In the genomic region with DNA sequence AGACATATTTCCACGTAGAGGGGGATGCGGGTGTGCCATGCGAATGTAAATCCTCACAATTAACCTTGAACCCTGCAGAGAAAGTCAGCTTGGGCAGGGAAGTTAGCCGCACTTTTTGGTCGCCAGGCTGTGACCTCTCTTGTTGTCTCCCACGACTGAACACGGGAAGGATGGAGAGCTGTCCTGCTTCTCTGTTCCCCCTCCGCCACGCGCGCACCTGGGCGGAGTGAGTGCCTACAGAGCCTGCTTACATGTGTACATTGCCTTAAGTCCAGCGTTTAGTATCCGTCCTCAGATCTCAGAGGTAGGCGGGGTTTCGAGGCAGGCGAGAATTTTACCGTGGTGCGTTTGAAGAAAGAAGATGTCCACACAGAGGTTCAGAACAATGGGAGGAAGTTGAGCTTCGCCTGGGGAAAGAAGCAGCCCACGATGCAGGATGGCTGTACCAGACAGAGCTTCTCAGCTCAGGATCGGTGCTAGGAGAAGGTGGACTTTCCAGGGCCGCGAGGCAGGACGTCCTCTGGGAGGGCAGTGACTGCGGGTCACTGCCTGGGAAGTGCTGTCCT, we compare ENCODE assay signal across 1 cellular context.
TF ChIP-seq lines count a peak whose summit lies in the region.

No MANE protein-coding gene starts in this region.

TF ChIP-seq in K562, 482 proteins besides CTCF, POLR2A, EP300 and RAD21 (continued from another document and continues in another):
- TF ChIP-seq, protein P1, sequence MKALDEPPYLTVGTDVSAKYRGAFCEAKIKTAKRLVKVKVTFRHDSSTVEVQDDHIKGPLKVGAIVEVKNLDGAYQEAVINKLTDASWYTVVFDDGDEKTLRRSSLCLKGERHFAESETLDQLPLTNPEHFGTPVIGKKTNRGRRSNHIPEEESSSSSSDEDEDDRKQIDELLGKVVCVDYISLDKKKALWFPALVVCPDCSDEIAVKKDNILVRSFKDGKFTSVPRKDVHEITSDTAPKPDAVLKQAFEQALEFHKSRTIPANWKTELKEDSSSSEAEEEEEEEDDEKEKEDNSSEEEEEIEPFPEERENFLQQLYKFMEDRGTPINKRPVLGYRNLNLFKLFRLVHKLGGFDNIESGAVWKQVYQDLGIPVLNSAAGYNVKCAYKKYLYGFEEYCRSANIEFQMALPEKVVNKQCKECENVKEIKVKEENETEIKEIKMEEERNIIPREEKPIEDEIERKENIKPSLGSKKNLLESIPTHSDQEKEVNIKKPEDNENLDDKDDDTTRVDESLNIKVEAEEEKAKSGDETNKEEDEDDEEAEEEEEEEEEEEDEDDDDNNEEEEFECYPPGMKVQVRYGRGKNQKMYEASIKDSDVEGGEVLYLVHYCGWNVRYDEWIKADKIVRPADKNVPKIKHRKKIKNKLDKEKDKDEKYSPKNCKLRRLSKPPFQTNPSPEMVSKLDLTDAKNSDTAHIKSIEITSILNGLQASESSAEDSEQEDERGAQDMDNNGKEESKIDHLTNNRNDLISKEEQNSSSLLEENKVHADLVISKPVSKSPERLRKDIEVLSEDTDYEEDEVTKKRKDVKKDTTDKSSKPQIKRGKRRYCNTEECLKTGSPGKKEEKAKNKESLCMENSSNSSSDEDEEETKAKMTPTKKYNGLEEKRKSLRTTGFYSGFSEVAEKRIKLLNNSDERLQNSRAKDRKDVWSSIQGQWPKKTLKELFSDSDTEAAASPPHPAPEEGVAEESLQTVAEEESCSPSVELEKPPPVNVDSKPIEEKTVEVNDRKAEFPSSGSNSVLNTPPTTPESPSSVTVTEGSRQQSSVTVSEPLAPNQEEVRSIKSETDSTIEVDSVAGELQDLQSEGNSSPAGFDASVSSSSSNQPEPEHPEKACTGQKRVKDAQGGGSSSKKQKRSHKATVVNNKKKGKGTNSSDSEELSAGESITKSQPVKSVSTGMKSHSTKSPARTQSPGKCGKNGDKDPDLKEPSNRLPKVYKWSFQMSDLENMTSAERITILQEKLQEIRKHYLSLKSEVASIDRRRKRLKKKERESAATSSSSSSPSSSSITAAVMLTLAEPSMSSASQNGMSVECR (CRISPR knock-in tag; IDR thresholded peaks at IDR 0.05): peak; percentile 91
- no peak for TF ChIP-seq GTF2F1 (IDR thresholded peaks at IDR 0.05; ENCODE audit: low read depth, low read length)
- TF ChIP-seq BACH1 (tag; IDR thresholded peaks at IDR 0.05): no peak
- no peak; the same call in 1 of the 2 replicates for TF ChIP-seq ZNF12 (CRISPR knock-in tag; IDR thresholded peaks at IDR 0.05)
- no peak for TF ChIP-seq JUN (IDR thresholded peaks at IDR 0.05; ENCODE audit: borderline replicate concordance, low read depth, low read length)
- no peak for TF ChIP-seq JUN (CRISPR knock-in tag; IDR thresholded peaks at IDR 0.05; ENCODE audit: borderline replicate concordance)
- TF ChIP-seq, protein P2, sequence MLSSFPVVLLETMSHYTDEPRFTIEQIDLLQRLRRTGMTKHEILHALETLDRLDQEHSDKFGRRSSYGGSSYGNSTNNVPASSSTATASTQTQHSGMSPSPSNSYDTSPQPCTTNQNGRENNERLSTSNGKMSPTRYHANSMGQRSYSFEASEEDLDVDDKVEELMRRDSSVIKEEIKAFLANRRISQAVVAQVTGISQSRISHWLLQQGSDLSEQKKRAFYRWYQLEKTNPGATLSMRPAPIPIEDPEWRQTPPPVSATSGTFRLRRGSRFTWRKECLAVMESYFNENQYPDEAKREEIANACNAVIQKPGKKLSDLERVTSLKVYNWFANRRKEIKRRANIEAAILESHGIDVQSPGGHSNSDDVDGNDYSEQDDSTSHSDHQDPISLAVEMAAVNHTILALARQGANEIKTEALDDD (IDR thresholded peaks at IDR 0.05): no peak
- TF ChIP-seq, protein P3, sequence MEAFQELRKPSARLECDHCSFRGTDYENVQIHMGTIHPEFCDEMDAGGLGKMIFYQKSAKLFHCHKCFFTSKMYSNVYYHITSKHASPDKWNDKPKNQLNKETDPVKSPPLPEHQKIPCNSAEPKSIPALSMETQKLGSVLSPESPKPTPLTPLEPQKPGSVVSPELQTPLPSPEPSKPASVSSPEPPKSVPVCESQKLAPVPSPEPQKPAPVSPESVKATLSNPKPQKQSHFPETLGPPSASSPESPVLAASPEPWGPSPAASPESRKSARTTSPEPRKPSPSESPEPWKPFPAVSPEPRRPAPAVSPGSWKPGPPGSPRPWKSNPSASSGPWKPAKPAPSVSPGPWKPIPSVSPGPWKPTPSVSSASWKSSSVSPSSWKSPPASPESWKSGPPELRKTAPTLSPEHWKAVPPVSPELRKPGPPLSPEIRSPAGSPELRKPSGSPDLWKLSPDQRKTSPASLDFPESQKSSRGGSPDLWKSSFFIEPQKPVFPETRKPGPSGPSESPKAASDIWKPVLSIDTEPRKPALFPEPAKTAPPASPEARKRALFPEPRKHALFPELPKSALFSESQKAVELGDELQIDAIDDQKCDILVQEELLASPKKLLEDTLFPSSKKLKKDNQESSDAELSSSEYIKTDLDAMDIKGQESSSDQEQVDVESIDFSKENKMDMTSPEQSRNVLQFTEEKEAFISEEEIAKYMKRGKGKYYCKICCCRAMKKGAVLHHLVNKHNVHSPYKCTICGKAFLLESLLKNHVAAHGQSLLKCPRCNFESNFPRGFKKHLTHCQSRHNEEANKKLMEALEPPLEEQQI (IDR thresholded peaks at IDR 0.05): no peak
- TF ChIP-seq, protein P4, sequence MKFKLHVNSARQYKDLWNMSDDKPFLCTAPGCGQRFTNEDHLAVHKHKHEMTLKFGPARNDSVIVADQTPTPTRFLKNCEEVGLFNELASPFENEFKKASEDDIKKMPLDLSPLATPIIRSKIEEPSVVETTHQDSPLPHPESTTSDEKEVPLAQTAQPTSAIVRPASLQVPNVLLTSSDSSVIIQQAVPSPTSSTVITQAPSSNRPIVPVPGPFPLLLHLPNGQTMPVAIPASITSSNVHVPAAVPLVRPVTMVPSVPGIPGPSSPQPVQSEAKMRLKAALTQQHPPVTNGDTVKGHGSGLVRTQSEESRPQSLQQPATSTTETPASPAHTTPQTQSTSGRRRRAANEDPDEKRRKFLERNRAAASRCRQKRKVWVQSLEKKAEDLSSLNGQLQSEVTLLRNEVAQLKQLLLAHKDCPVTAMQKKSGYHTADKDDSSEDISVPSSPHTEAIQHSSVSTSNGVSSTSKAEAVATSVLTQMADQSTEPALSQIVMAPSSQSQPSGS (CRISPR knock-in tag; IDR thresholded peaks at IDR 0.05): no peak
- TF ChIP-seq ZNF3 (CRISPR knock-in tag; IDR thresholded peaks at IDR 0.05): no peak
- no peak for TF ChIP-seq ZNF764 (CRISPR knock-in tag; IDR thresholded peaks at IDR 0.05; ENCODE audit: low read depth)
- no peak for TF ChIP-seq CREB1 (IDR thresholded peaks at IDR 0.05)
- no peak for TF ChIP-seq CREB1 (CRISPR knock-in tag; IDR thresholded peaks at IDR 0.05)
- TF ChIP-seq ILF3 (IDR thresholded peaks at IDR 0.05; ENCODE audit: borderline replicate concordance): no peak
- no peak for TF ChIP-seq RBFOX2 (IDR thresholded peaks at IDR 0.05; ENCODE audit: low read depth, low read length)
- TF ChIP-seq RFX1 (IDR thresholded peaks at IDR 0.05): no peak
- TF ChIP-seq NELFE (IDR thresholded peaks at IDR 0.05; ENCODE audit: insufficient read depth, insufficient read length): no peak
- no peak for TF ChIP-seq KLF1 (tag; IDR thresholded peaks at IDR 0.05)
- TF ChIP-seq, protein P5, sequence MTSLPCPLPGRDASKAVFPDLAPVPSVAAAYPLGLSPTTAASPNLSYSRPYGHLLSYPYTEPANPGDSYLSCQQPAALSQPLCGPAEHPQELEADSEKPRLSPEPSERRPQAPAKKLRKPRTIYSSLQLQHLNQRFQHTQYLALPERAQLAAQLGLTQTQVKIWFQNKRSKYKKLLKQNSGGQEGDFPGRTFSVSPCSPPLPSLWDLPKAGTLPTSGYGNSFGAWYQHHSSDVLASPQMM (CRISPR knock-in tag; IDR thresholded peaks at IDR 0.05): no peak
- no peak for TF ChIP-seq GATAD2A (IDR thresholded peaks at IDR 0.05)
- TF ChIP-seq, protein P6, sequence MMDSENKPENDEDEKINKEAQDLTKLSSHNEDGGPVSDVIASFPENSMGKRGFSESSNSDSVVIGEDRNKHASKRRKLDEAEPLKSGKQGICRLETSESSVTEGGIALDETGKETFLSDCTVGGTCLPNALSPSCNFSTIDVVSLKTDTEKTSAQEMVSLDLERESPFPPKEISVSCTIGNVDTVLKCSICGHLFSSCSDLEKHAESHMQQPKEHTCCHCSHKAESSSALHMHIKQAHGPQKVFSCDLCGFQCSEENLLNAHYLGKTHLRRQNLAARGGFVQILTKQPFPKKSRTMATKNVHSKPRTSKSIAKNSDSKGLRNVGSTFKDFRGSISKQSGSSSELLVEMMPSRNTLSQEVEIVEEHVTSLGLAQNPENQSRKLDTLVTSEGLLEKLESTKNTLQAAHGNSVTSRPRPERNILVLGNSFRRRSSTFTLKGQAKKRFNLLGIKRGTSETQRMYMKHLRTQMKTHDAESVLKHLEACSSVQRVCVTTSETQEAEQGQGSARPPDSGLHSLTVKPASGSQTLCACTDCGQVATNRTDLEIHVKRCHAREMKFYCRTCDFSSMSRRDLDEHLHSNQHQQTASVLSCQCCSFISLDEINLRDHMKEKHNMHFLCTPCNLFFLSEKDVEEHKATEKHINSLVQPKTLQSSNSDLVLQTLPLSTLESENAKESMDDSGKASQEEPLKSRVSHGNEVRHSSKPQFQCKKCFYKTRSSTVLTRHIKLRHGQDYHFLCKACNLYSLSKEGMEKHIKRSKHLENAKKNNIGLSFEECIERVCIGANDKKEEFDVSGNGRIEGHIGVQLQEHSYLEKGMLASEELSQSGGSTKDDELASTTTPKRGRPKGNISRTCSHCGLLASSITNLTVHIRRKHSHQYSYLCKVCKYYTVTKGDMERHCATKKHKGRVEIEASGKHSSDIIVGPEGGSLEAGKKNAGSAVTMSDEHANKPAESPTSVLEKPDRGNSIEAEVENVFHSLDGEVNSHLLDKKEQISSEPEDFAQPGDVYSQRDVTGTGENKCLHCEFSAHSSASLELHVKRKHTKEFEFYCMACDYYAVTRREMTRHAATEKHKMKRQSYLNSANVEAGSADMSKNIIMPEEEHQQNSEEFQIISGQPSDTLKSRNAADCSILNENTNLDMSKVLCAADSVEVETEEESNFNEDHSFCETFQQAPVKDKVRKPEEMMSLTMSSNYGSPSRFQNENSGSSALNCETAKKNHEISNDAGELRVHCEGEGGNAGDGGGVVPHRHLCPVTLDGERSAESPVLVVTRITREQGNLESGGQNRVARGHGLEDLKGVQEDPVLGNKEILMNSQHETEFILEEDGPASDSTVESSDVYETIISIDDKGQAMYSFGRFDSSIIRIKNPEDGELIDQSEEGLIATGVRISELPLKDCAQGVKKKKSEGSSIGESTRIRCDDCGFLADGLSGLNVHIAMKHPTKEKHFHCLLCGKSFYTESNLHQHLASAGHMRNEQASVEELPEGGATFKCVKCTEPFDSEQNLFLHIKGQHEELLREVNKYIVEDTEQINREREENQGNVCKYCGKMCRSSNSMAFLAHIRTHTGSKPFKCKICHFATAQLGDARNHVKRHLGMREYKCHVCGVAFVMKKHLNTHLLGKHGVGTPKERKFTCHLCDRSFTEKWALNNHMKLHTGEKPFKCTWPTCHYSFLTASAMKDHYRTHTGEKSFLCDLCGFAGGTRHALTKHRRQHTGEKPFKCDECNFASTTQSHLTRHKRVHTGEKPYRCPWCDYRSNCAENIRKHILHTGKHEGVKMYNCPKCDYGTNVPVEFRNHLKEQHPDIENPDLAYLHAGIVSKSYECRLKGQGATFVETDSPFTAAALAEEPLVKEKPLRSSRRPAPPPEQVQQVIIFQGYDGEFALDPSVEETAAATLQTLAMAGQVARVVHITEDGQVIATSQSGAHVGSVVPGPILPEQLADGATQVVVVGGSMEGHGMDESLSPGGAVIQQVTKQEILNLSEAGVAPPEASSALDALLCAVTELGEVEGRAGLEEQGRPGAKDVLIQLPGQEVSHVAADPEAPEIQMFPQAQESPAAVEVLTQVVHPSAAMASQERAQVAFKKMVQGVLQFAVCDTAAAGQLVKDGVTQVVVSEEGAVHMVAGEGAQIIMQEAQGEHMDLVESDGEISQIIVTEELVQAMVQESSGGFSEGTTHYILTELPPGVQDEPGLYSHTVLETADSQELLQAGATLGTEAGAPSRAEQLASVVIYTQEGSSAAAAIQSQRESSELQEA (IDR thresholded peaks at IDR 0.05; ENCODE audit: low read depth): no peak
- TF ChIP-seq CBX8 (IDR thresholded peaks at IDR 0.05; ENCODE audit: borderline replicate concordance, extremely low read depth, low read depth, low read length, poor library complexity, severe bottlenecking): no peak
- TF ChIP-seq ZNF24 (IDR thresholded peaks at IDR 0.05): no peak
- no peak for TF ChIP-seq SMARCB1 (IDR thresholded peaks at IDR 0.05; ENCODE audit: insufficient read length, low read depth)
- no peak for TF ChIP-seq MYBL2 (IDR thresholded peaks at IDR 0.05; ENCODE audit: low read depth)
- no peak for TF ChIP-seq MYBL2 (CRISPR knock-in tag; IDR thresholded peaks at IDR 0.05; ENCODE audit: borderline replicate concordance)
- TF ChIP-seq CHD1 (IDR thresholded peaks at IDR 0.05; ENCODE audit: low read length): no peak
- TF ChIP-seq SNIP1 (IDR thresholded peaks at IDR 0.05; ENCODE audit: low read depth): no peak
- TF ChIP-seq ZNF263 (CRISPR knock-in tag; IDR thresholded peaks at IDR 0.05; ENCODE audit: borderline replicate concordance): no peak
- TF ChIP-seq, protein P7, sequence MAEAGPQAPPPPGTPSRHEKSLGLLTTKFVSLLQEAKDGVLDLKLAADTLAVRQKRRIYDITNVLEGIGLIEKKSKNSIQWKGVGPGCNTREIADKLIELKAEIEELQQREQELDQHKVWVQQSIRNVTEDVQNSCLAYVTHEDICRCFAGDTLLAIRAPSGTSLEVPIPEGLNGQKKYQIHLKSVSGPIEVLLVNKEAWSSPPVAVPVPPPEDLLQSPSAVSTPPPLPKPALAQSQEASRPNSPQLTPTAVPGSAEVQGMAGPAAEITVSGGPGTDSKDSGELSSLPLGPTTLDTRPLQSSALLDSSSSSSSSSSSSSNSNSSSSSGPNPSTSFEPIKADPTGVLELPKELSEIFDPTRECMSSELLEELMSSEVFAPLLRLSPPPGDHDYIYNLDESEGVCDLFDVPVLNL (CRISPR knock-in tag; IDR thresholded peaks at IDR 0.05; ENCODE audit: low read depth): no peak
- TF ChIP-seq MED1 (CRISPR knock-in tag; IDR thresholded peaks at IDR 0.05; ENCODE audit: borderline replicate concordance): no peak
- no peak for TF ChIP-seq ELF2 (CRISPR knock-in tag; IDR thresholded peaks at IDR 0.05)
- TF ChIP-seq, protein P8, sequence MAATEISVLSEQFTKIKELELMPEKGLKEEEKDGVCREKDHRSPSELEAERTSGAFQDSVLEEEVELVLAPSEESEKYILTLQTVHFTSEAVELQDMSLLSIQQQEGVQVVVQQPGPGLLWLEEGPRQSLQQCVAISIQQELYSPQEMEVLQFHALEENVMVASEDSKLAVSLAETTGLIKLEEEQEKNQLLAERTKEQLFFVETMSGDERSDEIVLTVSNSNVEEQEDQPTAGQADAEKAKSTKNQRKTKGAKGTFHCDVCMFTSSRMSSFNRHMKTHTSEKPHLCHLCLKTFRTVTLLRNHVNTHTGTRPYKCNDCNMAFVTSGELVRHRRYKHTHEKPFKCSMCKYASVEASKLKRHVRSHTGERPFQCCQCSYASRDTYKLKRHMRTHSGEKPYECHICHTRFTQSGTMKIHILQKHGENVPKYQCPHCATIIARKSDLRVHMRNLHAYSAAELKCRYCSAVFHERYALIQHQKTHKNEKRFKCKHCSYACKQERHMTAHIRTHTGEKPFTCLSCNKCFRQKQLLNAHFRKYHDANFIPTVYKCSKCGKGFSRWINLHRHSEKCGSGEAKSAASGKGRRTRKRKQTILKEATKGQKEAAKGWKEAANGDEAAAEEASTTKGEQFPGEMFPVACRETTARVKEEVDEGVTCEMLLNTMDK (IDR thresholded peaks at IDR 0.05; ENCODE audit: borderline replicate concordance, insufficient read depth, low read depth, low read length, poor library complexity, severe bottlenecking): no peak
- TF ChIP-seq SMARCA4 (IDR thresholded peaks at IDR 0.05): no peak; the same call in 1 of the 2 replicates
- TF ChIP-seq HNRNPUL1 (IDR thresholded peaks at IDR 0.05; ENCODE audit: low read length): no peak
- TF ChIP-seq DIDO1 (tag; IDR thresholded peaks at IDR 0.05; ENCODE audit: low read depth): no peak
- no peak for TF ChIP-seq SPI1 (IDR thresholded peaks at IDR 0.05; ENCODE audit: borderline replicate concordance, low read depth, low read length)
